ENCODE assay signal across 8 cellular contexts in genomic region chr1:38728176-38728908, GRCh38.
A peak's percentile ranks its signal among the peaks of the same experiment; 100 is the strongest.
DNase-seq lines count a peak whose midpoint lies in the region; FAIRE-seq and TF ChIP-seq lines count a peak whose summit lies in the region.

No MANE protein-coding gene starts in this region.

- no peak for TF ChIP-seq POLR2A in spleen (IDR thresholded peaks at IDR 0.05)

- peaks cover 0 to 29% (median 14%) of the 10 kb centered on the region in 6 donors for H3K4me1 ChIP-seq in spleen

- intact Hi-C loops in spleen (cut with DNase I; ENCODE audit: low total_unique reads), result no loop called here

- WGBS in spleen, 5 donors, result 3 to 5% (median 3%) methylated on average over 9 to 14 of the region's 14 CpGs

- DNase-seq in HTR-8/SVneo (ENCODE audit: insufficient read length, low spot score) (peak; percentile 14), astrocyte of the hippocampus (ENCODE audit: low read depth, low spot score) (peak; percentile 96), hippocampal formation (lab: John Stamatoyannopoulos, UW) (peak; percentile 8 to 24), spleen (no peak), SHP77 treated with DMSO at 0.1 percent for 48 hours (lab: John Stamatoyannopoulos, UW) (no peak), NCI-H69 (lab: John Stamatoyannopoulos, UW) (no peak), NCI-H748 (lab: John Stamatoyannopoulos, UW; ENCODE audit: unreplicated experiment) (no peak)
- no peak for DNase-seq in activated effector memory CD4-positive, alpha-beta T cell treated with Interleukin-2 at 50 U/mL for 16 hours

- no peak for TF ChIP-seq CTCF in spleen (IDR thresholded peaks at IDR 0.05 in 8 of 11, conservative IDR thresholded peaks at IDR 0.05 in 3 of 11)

- peaks cover 0 to 66% (median 10%) of the 10 kb centered on the region in 7 donors for H3K27me3 ChIP-seq in spleen (replicated peaks in 1 of 7)

- FAIRE-seq in HTR-8/SVneo (lab: Jason Lieb, UNC), result no peak

- H3K4me3 ChIP-seq in spleen, result no peak overlapping the region

- no peaks in the 10 kb centered on the region for H3K36me3 ChIP-seq in spleen

- peak overlapping the region in 7 of 8 donors; percentile 22 to 63 (median 49) for H3K27ac ChIP-seq in spleen

- no peaks in the 10 kb centered on the region for H3K9me3 ChIP-seq in spleen

Comparison
In these comparisons a context has a peak if more than half of its experiments do, and no peak if none do; other contexts are left out.
1. DNase-seq: peak in HTR-8/SVneo (single experiment), astrocyte of the hippocampus (single experiment) and hippocampal formation (2 of 2); none in spleen (single experiment), SHP77 treated with DMSO at 0.1 percent for 48 hours (single experiment), activated effector memory CD4-positive, alpha-beta T cell treated with Interleukin-2 at 50 U/mL for 16 hours (single experiment), NCI-H69 (single experiment) and NCI-H748 (single experiment).